Comparison of ENCODE assay signal across 24 cellular contexts in genomic region chr16:20610892-20611349, GRCh38. TPM values are rescaled to one million over a fixed set of nuclear protein-coding genes. Genes with fewer than 3 reads are reported as not detected.
DNase-seq lines count a peak whose midpoint lies in the region; ATAC-seq, FAIRE-seq and TF ChIP-seq lines count a peak whose summit lies in the region.
"Had no signal": no experiment of that assay in that cellular context is flagged by ENCODE, and none has a peak within 500 bp of the region (broad histone marks: within the 10 kb centered on the region; RNA-seq: fewer than 3 reads in every experiment).

No MANE protein-coding gene starts in this region.

- H3K9ac ChIP-seq in liver (ENCODE audit: low read depth in 1 of 2, low read length in 2 of 2) = no peak overlapping the region

- no peak for ATAC-seq in stimulated activated naive CD8-positive, alpha-beta T cell treated with anti-CD3 and anti-CD28 coated beads, Interleukin-15, amount 100 ng/mL, for 72 hours
- ATAC-seq: GM12878, PC-3 had no signal

- TF ChIP-seq POLR2A in thyroid gland (IDR thresholded peaks at IDR 0.05) = no peak

- no peak for FAIRE-seq in HTR-8/SVneo (lab: Jason Lieb, UNC)
- FAIRE-seq: D721Med, GM12878 had no signal

- no peak for TF ChIP-seq CTCF in coronary artery (IDR thresholded peaks at IDR 0.05)
- no peak for TF ChIP-seq CTCF in liver (IDR thresholded peaks at IDR 0.05; ENCODE audit: low read depth, low read length, missing input control)
- TF ChIP-seq CTCF in thyroid gland (IDR thresholded peaks at IDR 0.05) = no peak

- no peaks in the 10 kb centered on the region for H3K9me3 Mint-ChIP-seq in stimulated activated naive CD8-positive, alpha-beta T cell treated with anti-CD3 and anti-CD28 coated beads, Interleukin-15, amount 100 ng/mL, for 72 hours
- H3K9me3 Mint-ChIP-seq: activated B cell treated with CpG ODN at 0.5 μM for 24 hours; activated CD4-positive, alpha-beta memory T cell treated with anti-CD3 and anti-CD28 coated beads, Interleukin-2, amount 10 ng/mL, durations not matched to agents 7 days and 5 days; activated naive CD8-positive, alpha-beta T cell treated with anti-CD3 and anti-CD28 coated beads, Interleukin-2, amount 10 ng/mL, durations not matched to agents 7 days and 5 days; neural crest cell had no signal

- no peak overlapping the region for H3K4me3 ChIP-seq in coronary artery
- H3K4me3 ChIP-seq in liver (ENCODE audit: low read depth in 1 of 3, low read length in 3 of 3) = no peak overlapping the region
- H3K4me3 ChIP-seq in thyroid gland (replicated peaks in 1 of 3) = no peak overlapping the region
- H3K4me3 ChIP-seq: cardiac muscle cell, GM12878 had no signal

- no peak for TF ChIP-seq RAD21 in liver (IDR thresholded peaks at IDR 0.05)

- 77% methylated on average over 4 of the region's 4 CpGs for WGBS in liver
- WGBS in thyroid gland, 2 donors = 30 to 48% methylated on average over 3 to 4 of the region's 4 CpGs

- no peaks in the 10 kb centered on the region for H3K9me3 ChIP-seq in liver (ENCODE audit: control insufficient read depth in 4 of 4, low read length in 3 of 4)
- no peaks in the 10 kb centered on the region for H3K9me3 ChIP-seq in thyroid gland
- H3K9me3 ChIP-seq: BE2C had no signal

- intact Hi-C loops in thyroid gland (cut with DNase I) = loop anchor here (10.0 kb wide), 1 partner anchor 64 kb away; no protein-coding TSS in a partner anchor

- H3K27ac Mint-ChIP-seq in stimulated activated naive CD8-positive, alpha-beta T cell treated with anti-CD3 and anti-CD28 coated beads, Interleukin-15, amount 100 ng/mL, for 72 hours = peak overlapping the region in 1 of 2 donors; percentile 91
- H3K27ac Mint-ChIP-seq: activated B cell treated with CpG ODN at 0.5 μM for 24 hours; activated CD4-positive, alpha-beta memory T cell treated with anti-CD3 and anti-CD28 coated beads, Interleukin-2, amount 10 ng/mL, durations not matched to agents 7 days and 5 days; activated naive CD8-positive, alpha-beta T cell treated with anti-CD3 and anti-CD28 coated beads, Interleukin-2, amount 10 ng/mL, durations not matched to agents 7 days and 5 days had no signal

- peaks cover 14 to 46% (median 35%) of the 10 kb centered on the region in 4 donors for H3K4me1 ChIP-seq in liver (ENCODE audit: control insufficient read depth in 4 of 4, insufficient read depth in 4 of 4, low read length in 3 of 4)
- H3K4me1 ChIP-seq in thyroid gland = peaks cover 34 to 52% of the 10 kb centered on the region in 2 donors
- H3K4me1 ChIP-seq: BE2C had no signal

- peaks cover 55% of the 10 kb centered on the region for H3K27me3 Mint-ChIP-seq in stimulated activated naive CD8-positive, alpha-beta T cell treated with anti-CD3 and anti-CD28 coated beads, Interleukin-15, amount 100 ng/mL, for 72 hours

- DNase-seq in DMS53 treated with DMSO at 0.1 percent for 48 hours (lab: John Stamatoyannopoulos, UW; ENCODE audit: unreplicated experiment) (peak; percentile 58), DMS53 (lab: John Stamatoyannopoulos, UW) (no peak), coronary artery (ENCODE audit: low spot score) (no peak), thyroid gland (no peak), HTR-8/SVneo (ENCODE audit: insufficient read length, low spot score) (no peak), COLO829 (ENCODE audit: low spot score) (no peak)
- DNase-seq in stimulated activated naive CD8-positive, alpha-beta T cell treated with anti-CD3 and anti-CD28 coated beads, Interleukin-15, amount 100 ng/mL, for 72 hours = no peak
- DNase-seq: 8988T; activated B cell treated with CpG ODN at 0.5 μM for 24 hours; activated CD4-positive, alpha-beta memory T cell treated with anti-CD3 and anti-CD28 coated beads, Interleukin-2, amount 10 ng/mL, durations not matched to agents 7 days and 5 days; activated naive CD8-positive, alpha-beta T cell treated with anti-CD3 and anti-CD28 coated beads, Interleukin-2, amount 10 ng/mL, durations not matched to agents 7 days and 5 days; activated T-cell treated with anti-CD3 and anti-CD28 coated beads, Interleukin-2, amount 50 U/mL, for 1 hour; BE2C; GF-D8; H7; PC-3; stimulated activated CD4-positive, alpha-beta T cell treated with anti-CD3 and anti-CD28 coated beads, Interleukin-15, amount 100 ng/mL, for 24 hours had no signal

- no peaks in the 10 kb centered on the region for H3K27me3 ChIP-seq in liver (ENCODE audit: control insufficient read depth in 4 of 4, insufficient read depth in 4 of 4, low read length in 3 of 4)
- H3K27me3 ChIP-seq in thyroid gland = no peaks in the 10 kb centered on the region
- H3K27me3 ChIP-seq: BE2C, cardiac muscle cell had no signal

- H3K36me3 ChIP-seq in liver (ENCODE audit: control insufficient read depth in 4 of 4, insufficient read depth in 3 of 4, low read depth in 1 of 4, low read length in 3 of 4) = no peaks in the 10 kb centered on the region
- no peaks in the 10 kb centered on the region for H3K36me3 ChIP-seq in thyroid gland
- H3K36me3 ChIP-seq: BE2C, cardiac muscle cell had no signal

- H3K4me1 Mint-ChIP-seq in stimulated activated naive CD8-positive, alpha-beta T cell treated with anti-CD3 and anti-CD28 coated beads, Interleukin-15, amount 100 ng/mL, for 72 hours = no peaks in the 10 kb centered on the region
- H3K4me1 Mint-ChIP-seq: activated B cell treated with CpG ODN at 0.5 μM for 24 hours; activated CD4-positive, alpha-beta memory T cell treated with anti-CD3 and anti-CD28 coated beads, Interleukin-2, amount 10 ng/mL, durations not matched to agents 7 days and 5 days; activated naive CD8-positive, alpha-beta T cell treated with anti-CD3 and anti-CD28 coated beads, Interleukin-2, amount 10 ng/mL, durations not matched to agents 7 days and 5 days; neural crest cell had no signal

- H3K27ac ChIP-seq in coronary artery (peak overlapping the region; percentile 66 to 95), liver (ENCODE audit: low read depth in 1 of 2, low read length in 2 of 2) (peak overlapping the region; percentile 42 to 52), thyroid gland (peak overlapping the region; percentile 39 to 74 (median 67))
- H3K27ac ChIP-seq: cardiac muscle cell, HL-60 had no signal

- H3K4me3 Mint-ChIP-seq in stimulated activated naive CD8-positive, alpha-beta T cell treated with anti-CD3 and anti-CD28 coated beads, Interleukin-15, amount 100 ng/mL, for 72 hours = no peak overlapping the region
- H3K4me3 Mint-ChIP-seq: activated B cell treated with CpG ODN at 0.5 μM for 24 hours; activated CD4-positive, alpha-beta memory T cell treated with anti-CD3 and anti-CD28 coated beads, Interleukin-2, amount 10 ng/mL, durations not matched to agents 7 days and 5 days; activated naive CD8-positive, alpha-beta T cell treated with anti-CD3 and anti-CD28 coated beads, Interleukin-2, amount 10 ng/mL, durations not matched to agents 7 days and 5 days; neural crest cell had no signal

TF ChIP-seq in liver, 16 proteins besides CTCF, POLR2A, EP300 and RAD21:
- no peak for TF ChIP-seq NR2F2 (IDR thresholded peaks at IDR 0.05)
- no peak for TF ChIP-seq RXRA (IDR thresholded peaks at IDR 0.05)
- no peak for TF ChIP-seq JUND (IDR thresholded peaks at IDR 0.05)
- TF ChIP-seq ZBTB33 (IDR thresholded peaks at IDR 0.05) = no peak
- TF ChIP-seq GABPA (IDR thresholded peaks at IDR 0.05 in 1 of 2, conservative IDR thresholded peaks at IDR 0.05 in 1 of 2) = no peak
- TF ChIP-seq HNF4A (conservative IDR thresholded peaks at IDR 0.05) = no peak
- TF ChIP-seq EGR1 (IDR thresholded peaks at IDR 0.05; ENCODE audit: low read depth in 2 of 2) = no peak
- TF ChIP-seq SP1 (IDR thresholded peaks at IDR 0.05) = no peak
- no peak for TF ChIP-seq YY1 (IDR thresholded peaks at IDR 0.05)
- no peak for TF ChIP-seq TAF1 (conservative IDR thresholded peaks at IDR 0.05)
- no peak for TF ChIP-seq MAX (IDR thresholded peaks at IDR 0.05)

RNA-seq across cellular contexts. Expression of gene ACSM2B, which starts 34.8 kb away (rescaled TPM):
- total RNA-seq in liver (100 to 1,000 TPM in 1 of 2 donors, 10 to 100 TPM in 1; 46.0 to 852 TPM), thyroid gland (1 to 10 TPM in 1 of 4 donors, under 1 TPM in 2, not detected in 1; 0.27 to 2.3 (median 0.33) TPM)
- polyA plus RNA-seq in liver = 100 to 1,000 TPM; 273 to 728 TPM
- total RNA-seq: activated B cell treated with CpG ODN at 0.5 μM for 24 hours; activated CD4-positive, alpha-beta memory T cell treated with anti-CD3 and anti-CD28 coated beads, Interleukin-2, amount 10 ng/mL, durations not matched to agents 7 days and 5 days; activated naive CD8-positive, alpha-beta T cell treated with anti-CD3 and anti-CD28 coated beads, Interleukin-2, amount 10 ng/mL, durations not matched to agents 7 days and 5 days; cardiac muscle cell; GM12878; H7; neural crest cell; PC-3; T-helper 2 cell treated with Interferon-gamma antibody and Interleukin-4, amounts not matched to agents 100 ng/mL and 5 ng/mL, for 36 hours had no signal
- polyA plus RNA-seq: cardiac muscle cell, GM12878 had no signal

Comparison
In these comparisons a context has a peak if more than half of its experiments do, and no peak if none do; other contexts are left out.
1. RNA of gene ACSM2B, which starts 34.8 kb away (total RNA-seq): 46.0 to 852 TPM in liver; 0.27 to 2.3 TPM in thyroid gland; every median in the first group is over 10 times any median in the second.
2. Peak in every context shown above with its lines, with median percentiles within 50 percentile points of each other: H3K27ac ChIP-seq.